In genomic region chr4:106615407-106615945, GRCh38 we compare ENCODE assay signal across 30 cellular contexts.
"Had no signal": no experiment of that assay in that cellular context is flagged by ENCODE, and none has a peak within 500 bp of the region (broad histone marks: within the 10 kb centered on the region; RNA-seq: fewer than 3 reads in every experiment).

No MANE protein-coding gene starts in this region.

- H3K4me1 ChIP-seq: adrenal gland, left ventricle myocardium inferior, pancreas, psoas muscle, stomach, suprapubic skin had no signal

- H3K27me3 ChIP-seq: adrenal gland, ascending aorta, brain microvascular endothelial cell, gastroesophageal sphincter, pancreas, stomach, suprapubic skin, tibial nerve had no signal

- DNase-seq: activated B cell treated with CpG ODN at 0.5 μM for 24 hours; activated CD4-positive, alpha-beta T cell treated with anti-CD3 and anti-CD28 coated beads for 36 hours; activated CD4-positive, alpha-beta T cell treated with anti-CD3 and anti-CD28 coated beads, Interleukin-2, amount 50 U/mL, for 4 hours; activated CD8-positive, alpha-beta memory T cell treated with anti-CD3 and anti-CD28 coated beads for 24 hours; activated CD8-positive, alpha-beta memory T cell treated with anti-CD3 and anti-CD28 coated beads, Interleukin-2, amount 50 U/mL, for 4 hours; activated T-cell treated with anti-CD3 and anti-CD28 coated beads, Interleukin-2, amount 50 U/mL, for 24 hours; adrenal gland; brain microvascular endothelial cell; caudate nucleus; effector memory CD4-positive, alpha-beta T cell; head of caudate nucleus; hypothalamus; left ventricle myocardium inferior; mammary epithelial cell; midbrain; natural killer cell; pancreas; psoas muscle; right cardiac atrium; stimulated activated CD4-positive, alpha-beta T cell treated with anti-CD3 and anti-CD28 coated beads, Interleukin-1b, Interleukin-23, amount 100 ng/mL, for 48 hours; stomach; T1000 had no signal

- H3K36me3 ChIP-seq: adrenal gland, ascending aorta, brain microvascular endothelial cell, gastroesophageal sphincter, left ventricle myocardium inferior, pancreas, stomach, suprapubic skin, tibial nerve had no signal

- ATAC-seq: activated CD4-positive, alpha-beta T cell treated with anti-CD3 and anti-CD28 coated beads for 36 hours; activated naive CD4-positive, alpha-beta T cell treated with anti-CD3 and anti-CD28 coated beads, Interleukin-2, amount 50 U/mL, for 72 hours; activated T-helper 17 cell treated with anti-CD3 and anti-CD28 coated beads, Interleukin-2, amount 50 U/mL, for 72 hours; esophagus mucosa; gastroesophageal sphincter; natural killer cell; pancreas; psoas muscle; right cardiac atrium; stimulated activated memory B cell treated with anti-CD40 and anti-IgM and Interleukin-4, amounts not matched to agents 10 μg/mL and 1 μg/mL and 100 μg/mL, for 72 hours had no signal

- H3K27ac ChIP-seq: adrenal gland, ascending aorta, brain microvascular endothelial cell, gastroesophageal sphincter, left ventricle myocardium inferior, pancreas, psoas muscle, stomach, suprapubic skin, tibial nerve had no signal

- H3K9me3 ChIP-seq: adrenal gland, ascending aorta, gastroesophageal sphincter, left ventricle myocardium inferior, pancreas, psoas muscle, suprapubic skin, tibial nerve had no signal

- FAIRE-seq: pancreas had no signal

- H3K4me3 ChIP-seq: adrenal gland, ascending aorta, gastroesophageal sphincter, left ventricle myocardium inferior, pancreas, psoas muscle, stomach, suprapubic skin, tibial nerve had no signal
